ENCODE assay signal across 18 cellular contexts in genomic region chr17:19388791-19389190, GRCh38. TPM values are rescaled to one million over a fixed set of nuclear protein-coding genes. Genes with fewer than 3 reads are reported as not detected.
DNase-seq lines count a peak whose midpoint lies in the region; ATAC-seq and TF ChIP-seq lines count a peak whose summit lies in the region.
"Had no signal": no experiment of that assay in that cellular context is flagged by ENCODE, and none has a peak within 500 bp of the region (broad histone marks: within the 10 kb centered on the region; RNA-seq: fewer than 3 reads in every experiment).

No MANE protein-coding gene starts in this region.

- no peak for TF ChIP-seq CTCF in upper lobe of right lung (IDR thresholded peaks at IDR 0.05)

- ATAC-seq in upper lobe of right lung (no peak), GM18867 (IDR thresholded peaks at IDR 0.05; ENCODE audit: unreplicated experiment) (no peak), HG02678 (IDR thresholded peaks at IDR 0.05; ENCODE audit: unreplicated experiment) (no peak)
- ATAC-seq: A549, Panc1 had no signal

- H3K36me3 ChIP-seq in muscle layer of duodenum (ENCODE audit: control insufficient read depth in 1 of 2, insufficient read depth in 2 of 2, low read length in 2 of 2) (peaks cover 2 to 7% of the 10 kb centered on the region in 2 donors), upper lobe of right lung (peaks cover 12% of the 10 kb centered on the region)

- H3K27me3 ChIP-seq in muscle layer of duodenum (ENCODE audit: low read depth, low read length) (no peaks in the 10 kb centered on the region), upper lobe of right lung (no peaks in the 10 kb centered on the region)
- H3K27me3 ChIP-seq: dorsolateral prefrontal cortex had no signal

- H3K27ac ChIP-seq in muscle layer of duodenum (ENCODE audit: low read length) (peak overlapping the region; percentile 34), upper lobe of right lung (peak overlapping the region; percentile 89)

- H3K4me1 ChIP-seq in muscle layer of duodenum (ENCODE audit: control insufficient read depth in 1 of 2, insufficient read depth in 2 of 2, low read length in 2 of 2), result peaks cover 27 to 66% of the 10 kb centered on the region in 2 donors
- peaks cover 38% of the 10 kb centered on the region for H3K4me1 ChIP-seq in upper lobe of right lung

- intact Hi-C loops in upper lobe of right lung (cut with DNase I), result no loop called here

- DNase-seq in NCI-H82 (lab: John Stamatoyannopoulos, UW) (peak; percentile 24), NCI-H82 treated with DMSO at 0.1 percent for 48 hours (lab: John Stamatoyannopoulos, UW; ENCODE audit: unreplicated experiment) (no peak), dermis microvascular lymphatic vessel endothelial cell (ENCODE audit: low read depth in 2 of 2) (peak; percentile 53 to 91), upper lobe of right lung (no peak)
- no peak for DNase-seq in activated CD4-positive, alpha-beta T cell treated with anti-CD3 and anti-CD28 coated beads, Interleukin-2, amount 50 U/mL, for 48 hours
- DNase-seq: activated CD4-positive, alpha-beta T cell treated with anti-CD3 and anti-CD28 coated beads, Interleukin-2, amount 10 ng/mL, durations not matched to agents 7 days and 5 days; activated T-cell treated with anti-CD3 and anti-CD28 coated beads, Interleukin-2, amount 50 U/mL, for 48 hours; GF-D8; NCI-H1105 treated with DMSO at 0.1 percent for 48 hours; NCI-H510A; stimulated activated CD4-positive, alpha-beta T cell treated with anti-CD3 and anti-CD28 coated beads, Interleukin-2, amount 100 ng/mL, for 48 hours; T-helper 2 cell had no signal

- H3K9me3 ChIP-seq in muscle layer of duodenum (ENCODE audit: control insufficient read depth in 1 of 2, low read length in 2 of 2) (no peaks in the 10 kb centered on the region), upper lobe of right lung (no peaks in the 10 kb centered on the region)
- H3K9me3 ChIP-seq: A549 had no signal

- H3K4me3 ChIP-seq in muscle layer of duodenum (ENCODE audit: low read depth in 1 of 2, low read length in 2 of 2), result no peak overlapping the region
- no peak overlapping the region for H3K4me3 ChIP-seq in upper lobe of right lung
- H3K4me3 ChIP-seq: A549, dorsolateral prefrontal cortex had no signal

RNA-seq across cellular contexts. Expression of gene MFAP4, which starts 1.8 kb away (rescaled TPM):
- total RNA-seq in dermis microvascular lymphatic vessel endothelial cell (not detected in 2 replicates), upper lobe of right lung (270 TPM)
- total RNA-seq: activated CD4-positive, alpha-beta T cell treated with anti-CD3 and anti-CD28 coated beads, Interleukin-2, amount 10 ng/mL, durations not matched to agents 7 days and 5 days had no signal

RNA-seq across cellular contexts. Expression of gene MAPK7, which starts 10.5 kb away (rescaled TPM):
- total RNA-seq in dermis microvascular lymphatic vessel endothelial cell (7.2 and 12.6 TPM in 2 replicates), upper lobe of right lung (25.7 TPM)

RNA-seq across cellular contexts. Expression of gene RNF112, which starts 22.2 kb away (rescaled TPM):
- total RNA-seq in dermis microvascular lymphatic vessel endothelial cell, result 0.25 and 0.39 TPM in 2 replicates
- total RNA-seq in upper lobe of right lung, result 1.6 TPM

RNA-seq across cellular contexts. Expression of gene B9D1, which starts 26.3 kb away (rescaled TPM):
- 13.8 and 17.2 TPM in 2 replicates for total RNA-seq in dermis microvascular lymphatic vessel endothelial cell
- total RNA-seq in upper lobe of right lung, result 9.9 TPM

Comparison
In these comparisons a context has a peak if more than half of its experiments do, and no peak if none do; other contexts are left out.
1. DNase-seq: peak in NCI-H82 (single experiment) and dermis microvascular lymphatic vessel endothelial cell (2 of 2); none in NCI-H82 treated with DMSO at 0.1 percent for 48 hours (single experiment), upper lobe of right lung (single experiment) and activated CD4-positive, alpha-beta T cell treated with anti-CD3 and anti-CD28 coated beads, Interleukin-2, amount 50 U/mL, for 48 hours (0 of 2).
2. RNA of gene MFAP4, which starts 1.8 kb away (total RNA-seq): 270 TPM in upper lobe of right lung (single experiment); not detected in dermis microvascular lymphatic vessel endothelial cell; every median in the first group is over 100 times any median in the second.